In the genomic region with DNA sequence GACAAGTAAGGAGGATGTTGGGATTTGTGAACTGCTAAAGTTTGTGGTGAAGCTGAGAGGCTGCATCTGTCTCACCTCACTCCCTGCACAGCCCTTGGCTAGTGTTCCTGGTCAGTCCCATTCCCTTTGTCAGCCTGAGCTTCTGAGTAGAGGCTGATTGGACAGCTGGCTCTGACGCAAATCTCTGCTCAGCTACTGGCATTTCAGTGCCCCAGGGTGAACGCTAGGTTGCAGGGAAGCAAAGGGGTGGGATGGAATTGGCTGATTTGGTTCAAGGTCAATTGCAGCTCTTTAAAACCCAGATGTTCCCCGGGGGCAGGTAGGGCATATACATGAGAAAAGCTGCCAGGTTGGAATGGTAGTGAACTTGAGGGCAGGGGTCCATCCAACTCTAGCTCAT, we compare ENCODE assay signal across 15 cellular contexts. TPM values are rescaled to one million over a fixed set of nuclear protein-coding genes. Genes with fewer than 3 reads are reported as not detected.
DNase-seq lines count a peak whose midpoint lies in the region; ATAC-seq and TF ChIP-seq lines count a peak whose summit lies in the region.
"Had no signal": no experiment of that assay in that cellular context is flagged by ENCODE, and none has a peak within 500 bp of the region (broad histone marks: within the 10 kb centered on the region; RNA-seq: fewer than 3 reads in every experiment).

No MANE protein-coding gene starts in this region.

- H3K4me3 ChIP-seq in iPS DF 6.9 (ENCODE audit: low read length): no peak overlapping the region
- H3K4me3 ChIP-seq: ascending aorta, BLaER1, SK-N-MC had no signal

- H3K36me3 ChIP-seq in iPS DF 6.9 (ENCODE audit: control insufficient read depth, insufficient read depth, low read length): no peaks in the 10 kb centered on the region
- H3K36me3 ChIP-seq: ascending aorta, BLaER1 had no signal

- no peak overlapping the region for H3K27ac ChIP-seq in iPS DF 6.9 (ENCODE audit: low read length)
- H3K27ac ChIP-seq: ascending aorta, BLaER1, SK-N-MC, VCaP had no signal

- no peaks in the 10 kb centered on the region for H3K27me3 ChIP-seq in iPS DF 6.9 (ENCODE audit: control insufficient read depth, insufficient read depth, low read length)
- H3K27me3 ChIP-seq: ascending aorta, BLaER1 had no signal

- no peaks in the 10 kb centered on the region for H3K9me3 ChIP-seq in iPS DF 6.9 (ENCODE audit: control insufficient read depth, insufficient read depth, low read length)
- H3K9me3 ChIP-seq: ascending aorta, BLaER1 had no signal

- TF ChIP-seq CTCF in HFFc6 (IDR thresholded peaks at IDR 0.05): no peak

- WGBS in iPS DF 6.9 (ENCODE audit: insufficient coverage, insufficient read length): no CpG with 5 or more reads among the region's 3 CpGs

- peak; percentile 38 for DNase-seq in AG08395 (ENCODE audit: low spot score)
- peak; percentile 9 for DNase-seq in HFFc6
- peak; percentile 69 for DNase-seq in ecto neural progenitor cell (ENCODE audit: low spot score)
- peak; percentile 87 for DNase-seq in iPS DF 6.9 (ENCODE audit: low read depth, low spot score)
- no peak for DNase-seq in DMS53 treated with DMSO at 0.1 percent for 48 hours (lab: John Stamatoyannopoulos, UW; ENCODE audit: unreplicated experiment)
- DNase-seq in NK-92 (lab: John Stamatoyannopoulos, UW; ENCODE audit: unreplicated experiment): no peak
- DNase-seq: naive B cell, NCI-H748 treated with DMSO at 0.1 percent for 48 hours had no signal

- no peak overlapping the region for H3K27ac Mint-ChIP-seq in HFFc6

- H3K4me3 Mint-ChIP-seq in HFFc6: no peak overlapping the region
- H3K4me3 Mint-ChIP-seq: naive B cell had no signal

- no peaks in the 10 kb centered on the region for H3K36me3 Mint-ChIP-seq in HFFc6 (ENCODE audit: low read depth)
- H3K36me3 Mint-ChIP-seq: naive B cell had no signal

- peaks cover 20% of the 10 kb centered on the region for H3K4me1 Mint-ChIP-seq in HFFc6 (ENCODE audit: low read depth)

- no peaks in the 10 kb centered on the region; the same call in 1 of the 2 replicates for H3K4me1 ChIP-seq in iPS DF 6.9 (ENCODE audit: control insufficient read depth, insufficient read depth, low read length)
- H3K4me1 ChIP-seq: ascending aorta had no signal

- ATAC-seq in HG03095 (IDR thresholded peaks at IDR 0.05; ENCODE audit: unreplicated experiment): no peak
- no peak for ATAC-seq in GM19023 (IDR thresholded peaks at IDR 0.05; ENCODE audit: unreplicated experiment)
- ATAC-seq: HCT116 had no signal

- no peaks in the 10 kb centered on the region for H3K9me3 Mint-ChIP-seq in HFFc6
- H3K9me3 Mint-ChIP-seq: naive B cell had no signal

- no peaks in the 10 kb centered on the region; the same call in none of the 2 replicates for H3K27me3 Mint-ChIP-seq in HFFc6 (ENCODE audit: insufficient read depth)

RNA-seq across cellular contexts. Expression of a gene that starts 23.1 kb away (rescaled TPM):
- total RNA-seq in HFFc6 (2021; fragmentation: NEBNext Ultra II Directional; extraction: Animal tissue kit (Norgen Biotek cat#: 25700)): 100 to 1,000 TPM; 114 to 139 (median 121) TPM

RNA-seq across cellular contexts. Expression of a gene that starts 31.8 kb away (rescaled TPM):
- total RNA-seq in HFFc6 (2021; fragmentation: NEBNext Ultra II Directional; extraction: Animal tissue kit (Norgen Biotek cat#: 25700)): 10 to 100 TPM; 20.3 to 24.2 (median 22.6) TPM

Comparison
In these comparisons a context has a peak if more than half of its experiments do, and no peak if none do; other contexts are left out.
1. DNase-seq: peak in AG08395 (single experiment), HFFc6 (single experiment), ecto neural progenitor cell (single experiment) and iPS DF 6.9 (single experiment); none in DMS53 treated with DMSO at 0.1 percent for 48 hours (single experiment) and NK-92 (single experiment).